15 cellular contexts compared by ENCODE assay signal in the genomic region with DNA sequence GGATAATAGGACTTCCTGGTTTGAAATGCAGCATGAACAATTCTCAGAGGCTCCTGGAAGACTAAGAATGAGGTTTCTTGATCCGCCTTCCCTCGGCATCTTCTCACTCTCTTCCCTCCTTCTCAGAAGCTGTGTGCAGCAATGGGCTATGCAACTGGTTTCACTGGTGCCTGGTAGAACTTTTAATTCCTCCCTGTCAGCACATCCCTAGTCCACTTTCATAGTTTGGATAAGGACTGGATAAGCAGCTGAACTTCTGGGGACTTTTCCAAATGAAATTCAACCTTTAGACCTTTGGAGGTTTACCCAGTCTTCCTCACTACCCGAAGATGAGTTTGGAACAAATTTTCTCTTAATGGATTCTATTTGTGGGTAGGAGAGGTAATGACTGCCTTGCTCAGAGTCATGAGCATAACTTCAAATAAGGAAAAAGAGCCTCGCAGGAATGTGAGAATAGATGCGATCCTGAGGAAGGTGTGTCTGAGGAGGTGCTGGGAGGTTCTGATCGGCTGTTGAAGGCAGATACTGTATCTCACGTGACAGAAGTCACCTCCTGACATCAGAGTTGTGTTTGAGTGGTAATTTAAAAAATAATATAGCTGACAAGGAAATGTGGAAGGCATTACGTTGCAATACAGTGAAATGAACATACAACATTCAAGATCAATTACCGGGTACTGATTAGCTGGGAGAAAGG. TPM values are rescaled to one million over a fixed set of nuclear protein-coding genes. Genes with fewer than 3 reads are reported as not detected.
A peak's percentile ranks its signal among the peaks of the same experiment; 100 is the strongest.
DNase-seq lines count a peak whose midpoint lies in the region; ATAC-seq and TF ChIP-seq lines count a peak whose summit lies in the region.
"Had no signal": no experiment of that assay in that cellular context is flagged by ENCODE, and none has a peak within 500 bp of the region (broad histone marks: within the 10 kb centered on the region; RNA-seq: fewer than 3 reads in every experiment).

No MANE protein-coding gene starts in this region.

- H2BK120ac ChIP-seq in mesendoderm (ENCODE audit: low read depth, low read length): no peak overlapping the region

- intact Hi-C loops in esophagus muscularis mucosa (cut with DNase I): no loop called here
- intact Hi-C loops in left cardiac atrium (cut with DNase I): no loop called here
- intact Hi-C loops in Calu3 (cut with micrococcal nuclease; ENCODE audit: unreplicated experiment): no loop called here

- POLR2A ChIA-PET in T-cell (lab: Charles Lee): no interaction called here

- WGBS in esophagus muscularis mucosa: 39% methylated on average over 9 of the region's 9 CpGs
- WGBS in mesendoderm (ENCODE audit: extremely low coverage, insufficient coverage, low lambda C conversion rate): no CpG with 5 or more reads among the region's 9 CpGs

- H3K79me1 ChIP-seq in mesendoderm (ENCODE audit: low read length): no peaks in the 10 kb centered on the region

- no peak overlapping the region for H2BK15ac ChIP-seq in mesendoderm (replicated peaks; ENCODE audit: low read depth)

- H3K9ac ChIP-seq in mesendoderm (ENCODE audit: low read length): no peak overlapping the region
- H3K9ac ChIP-seq: BLaER1 treated with 17β-estradiol and CSF1 and Interleukin-3, amounts not matched to agents 10 nM and 100 nM had no signal

- no peak overlapping the region for H3K56ac ChIP-seq in mesendoderm (ENCODE audit: low read length)

- H3K4me3 Mint-ChIP-seq in GM23338 (no peak overlapping the region), T-cell (no peak overlapping the region), Calu3 (ENCODE audit: low read depth, unreplicated experiment) (no peak overlapping the region)
- H3K4me3 Mint-ChIP-seq: CD4-positive, alpha-beta T cell; H9; IgD-negative memory B cell had no signal

- CTCF ChIA-PET in T-cell (lab: Charles Lee) (interaction anchor here in 1 of 2 donors (0.7 kb wide), 1 partner anchor 541 kb away, joined by 4 read pairs; no protein-coding TSS in a partner anchor), Calu3 (lab: Charles Lee) (no interaction called here)

- no peak overlapping the region for H3K27ac ChIP-seq in GM23338 (ENCODE audit: low read depth)
- H3K27ac ChIP-seq in esophagus muscularis mucosa (replicated peaks in 1 of 4): peak overlapping the region; percentile 21 to 67 (median 38)
- H3K27ac ChIP-seq in mesendoderm (ENCODE audit: low read depth, low read length): no peak overlapping the region
- H3K27ac ChIP-seq: BLaER1 treated with 17β-estradiol and CSF1 and Interleukin-3, amounts not matched to agents 10 nM and 100 nM had no signal

- H2BK5ac ChIP-seq in mesendoderm (ENCODE audit: low read length): no peak overlapping the region

- H3K9me2 ChIP-seq in GM23338 (ENCODE audit: insufficient read depth): no peaks in the 10 kb centered on the region

- TF ChIP-seq CTCF in GM23338 (conservative IDR thresholded peaks at IDR 0.05; ENCODE audit: low read depth in 2 of 2) (no peak), esophagus muscularis mucosa (IDR thresholded peaks at IDR 0.05) (no peak), Calu3 (IDR thresholded peaks at IDR 0.05; ENCODE audit: unreplicated experiment) (no peak)

- no peak overlapping the region for H4K5ac ChIP-seq in mesendoderm (ENCODE audit: low read length)

- H3K36me3 Mint-ChIP-seq in GM23338 (ENCODE audit: low read depth): no peaks in the 10 kb centered on the region
- H3K36me3 Mint-ChIP-seq in T-cell: no peaks in the 10 kb centered on the region
- no peaks in the 10 kb centered on the region for H3K36me3 Mint-ChIP-seq in Calu3 (ENCODE audit: insufficient read depth, unreplicated experiment)

- no peak overlapping the region for H3K4me3 ChIP-seq in GM23338
- no peak overlapping the region for H3K4me3 ChIP-seq in esophagus muscularis mucosa
- H3K4me3 ChIP-seq in mesendoderm (ENCODE audit: low read length): no peak overlapping the region
- H3K4me3 ChIP-seq: BLaER1 treated with 17β-estradiol and CSF1 and Interleukin-3, amounts not matched to agents 10 nM and 100 nM; GM12878 had no signal

- no peak overlapping the region for H3K4me2 ChIP-seq in GM23338
- H3K4me2 ChIP-seq in mesendoderm (ENCODE audit: low read length): no peak overlapping the region
- H3K4me2 ChIP-seq: BLaER1 treated with 17β-estradiol and CSF1 and Interleukin-3, amounts not matched to agents 10 nM and 100 nM had no signal

- H3K23ac ChIP-seq in mesendoderm (ENCODE audit: low read length): no peak overlapping the region

- H3K9me3 Mint-ChIP-seq in GM23338 (no peaks in the 10 kb centered on the region), T-cell (no peaks in the 10 kb centered on the region), Calu3 (ENCODE audit: low read depth, unreplicated experiment) (no peaks in the 10 kb centered on the region)
- H3K9me3 Mint-ChIP-seq: CD4-positive, alpha-beta T cell; H9; IgD-negative memory B cell had no signal

- DNase-seq in GM23338 (ENCODE audit: low spot score) (no peak), esophagus muscularis mucosa (ENCODE audit: extremely low spot score) (no peak), left cardiac atrium (no peak), mesendoderm (peak; percentile 2), T-helper 1 cell (no peak), T-cell (no peak), Calu3 (no peak)
- DNase-seq: ACHN; CD4-positive, alpha-beta T cell; DMS79; GOT3; H9 had no signal

- no peak for ATAC-seq in GM23338
- ATAC-seq in left cardiac atrium: peak; percentile 79 to 87
- no peak for ATAC-seq in T-cell (replicated peaks in 1 of 4)
- ATAC-seq: GM12878 had no signal

- H3K4ac ChIP-seq in mesendoderm (ENCODE audit: low read depth, low read length): no peak overlapping the region

- no peaks in the 10 kb centered on the region for H3K4me1 Mint-ChIP-seq in GM23338
- H3K4me1 Mint-ChIP-seq in T-cell: no peaks in the 10 kb centered on the region
- no peaks in the 10 kb centered on the region for H3K4me1 Mint-ChIP-seq in Calu3 (ENCODE audit: low read depth, unreplicated experiment)
- H3K4me1 Mint-ChIP-seq: H9, IgD-negative memory B cell had no signal

- H3K79me2 ChIP-seq in GM23338 (replicated peaks; ENCODE audit: insufficient read depth) (no peaks in the 10 kb centered on the region), mesendoderm (ENCODE audit: control insufficient read depth, insufficient read depth, low read length) (no peaks in the 10 kb centered on the region)

- no TSS peak for BruUV-seq in Calu3 (replicated peaks; lab: Mats Ljungman, UMichigan)

- H3K18ac ChIP-seq in mesendoderm (ENCODE audit: low read length): no peak overlapping the region

- H3K27me3 ChIP-seq in GM23338 (ENCODE audit: insufficient read depth) (no peaks in the 10 kb centered on the region), esophagus muscularis mucosa (no peaks in the 10 kb centered on the region), mesendoderm (ENCODE audit: insufficient read depth, low read length, poor library complexity) (no peaks in the 10 kb centered on the region)
- H3K27me3 ChIP-seq: BLaER1 treated with 17β-estradiol and CSF1 and Interleukin-3, amounts not matched to agents 10 nM and 100 nM had no signal

- no peak overlapping the region for H2AFZ ChIP-seq in GM23338

- H3F3A ChIP-seq in GM23338 (replicated peaks; ENCODE audit: low read depth): no peaks in the 10 kb centered on the region

- H3K4me1 ChIP-seq in GM23338 (ENCODE audit: insufficient read depth) (no peaks in the 10 kb centered on the region), esophagus muscularis mucosa (peaks cover 6 to 33% (median 27%) of the 10 kb centered on the region in 4 donors), mesendoderm (ENCODE audit: control insufficient read depth, low read depth, low read length) (no peaks in the 10 kb centered on the region)
- H3K4me1 ChIP-seq: BLaER1 treated with 17β-estradiol and CSF1 and Interleukin-3, amounts not matched to agents 10 nM and 100 nM had no signal

- no peak overlapping the region for H3K27ac Mint-ChIP-seq in GM23338
- H3K27ac Mint-ChIP-seq in T-cell: no peak overlapping the region
- H3K27ac Mint-ChIP-seq in Calu3 (ENCODE audit: unreplicated experiment): no peak overlapping the region
- H3K27ac Mint-ChIP-seq: CD4-positive, alpha-beta T cell; H9; IgD-negative memory B cell had no signal

- H3K36me3 ChIP-seq in GM23338 (ENCODE audit: insufficient read depth) (no peaks in the 10 kb centered on the region), esophagus muscularis mucosa (no peaks in the 10 kb centered on the region), mesendoderm (ENCODE audit: control insufficient read depth, insufficient read depth, low read length) (no peaks in the 10 kb centered on the region)
- H3K36me3 ChIP-seq: BLaER1 treated with 17β-estradiol and CSF1 and Interleukin-3, amounts not matched to agents 10 nM and 100 nM had no signal

- H4K8ac ChIP-seq in mesendoderm (ENCODE audit: low read depth, low read length): no peak overlapping the region

- no peak for TF ChIP-seq POLR2A in esophagus muscularis mucosa (IDR thresholded peaks at IDR 0.05; ENCODE audit: low read depth)

- TF ChIP-seq EP300 in esophagus muscularis mucosa (IDR thresholded peaks at IDR 0.05): no peak

- H3K9me3 ChIP-seq in esophagus muscularis mucosa: no peaks in the 10 kb centered on the region
- H3K9me3 ChIP-seq: BLaER1 treated with 17β-estradiol and CSF1 and Interleukin-3, amounts not matched to agents 10 nM and 100 nM had no signal

- H3K27me3 Mint-ChIP-seq in GM23338 (ENCODE audit: insufficient read depth, low read depth, poor library complexity) (peaks cover 1% of the 10 kb centered on the region), T-cell (peaks cover 16 to 19% of the 10 kb centered on the region in 2 donors), Calu3 (ENCODE audit: unreplicated experiment) (no peaks in the 10 kb centered on the region)
- H3K27me3 Mint-ChIP-seq: IgD-negative memory B cell had no signal

- no peak overlapping the region for H2AK5ac ChIP-seq in mesendoderm (ENCODE audit: low read length)

- H4K20me1 ChIP-seq in GM23338 (replicated peaks; ENCODE audit: insufficient read depth): no peaks in the 10 kb centered on the region
- H4K20me1 ChIP-seq: BLaER1 treated with 17β-estradiol and CSF1 and Interleukin-3, amounts not matched to agents 10 nM and 100 nM had no signal

TF ChIP-seq in GM23338, 12 proteins besides CTCF, POLR2A, EP300 and RAD21 (continues in another document):
- TF ChIP-seq EZH2 (IDR thresholded peaks at IDR 0.05; ENCODE audit: low read depth, unreplicated experiment): peak; percentile 29

RNA-seq across cellular contexts. Expression of a gene that starts 56.0 kb away (rescaled TPM):
- total RNA-seq in GM23338 (2014; rRNA removed; shearing (Covaris generic)): not detected in 2 replicates
- 0.15 TPM in 1 of 2 replicates, not detected in the other for polyA plus RNA-seq in GM23338 (2016; fragmentation: Nextera tagmentation; extraction: Ambion mirVana)
- 100 to 1,000 TPM in 3 of 4 donors, 10 to 100 TPM in 1; 77.7 to 165 (median 138) TPM for total RNA-seq in esophagus muscularis mucosa
- total RNA-seq in left cardiac atrium: 10 to 100 TPM; 63.2 to 75.1 TPM
- 0.32 TPM for polyA plus RNA-seq in mesendoderm (2013, experiment 1 of 2)
- 0.31 TPM for polyA plus RNA-seq in mesendoderm (2013, experiment 2 of 2)
- not detected for total RNA-seq in T-cell
- 0.45 TPM in 1 of 2 replicates, not detected in the other for total RNA-seq in Calu3 (2022)
- total RNA-seq: CD4-positive, alpha-beta T cell; GM12878; H9 had no signal
- polyA plus RNA-seq: IgD-negative memory B cell had no signal

Comparison
In these comparisons a context has a peak if more than half of its experiments do, and no peak if none do; other contexts are left out.
1. ATAC-seq: peak in left cardiac atrium (2 of 2); none in GM23338 (single experiment) and T-cell (0 of 4).
2. H3K27ac ChIP-seq: peak in esophagus muscularis mucosa (4 of 4); none in GM23338 (single experiment) and mesendoderm (single experiment).
3. RNA of a gene that starts 56.0 kb away (total RNA-seq): 77.7 to 165 TPM in esophagus muscularis mucosa and 63.2 to 75.1 TPM in left cardiac atrium; 0.45 TPM in Calu3, not detected in GM23338 and not detected in T-cell; every median in the first group is over 10 times any median in the second.